ENCODE assay signal across 15 cellular contexts in the genomic region with DNA sequence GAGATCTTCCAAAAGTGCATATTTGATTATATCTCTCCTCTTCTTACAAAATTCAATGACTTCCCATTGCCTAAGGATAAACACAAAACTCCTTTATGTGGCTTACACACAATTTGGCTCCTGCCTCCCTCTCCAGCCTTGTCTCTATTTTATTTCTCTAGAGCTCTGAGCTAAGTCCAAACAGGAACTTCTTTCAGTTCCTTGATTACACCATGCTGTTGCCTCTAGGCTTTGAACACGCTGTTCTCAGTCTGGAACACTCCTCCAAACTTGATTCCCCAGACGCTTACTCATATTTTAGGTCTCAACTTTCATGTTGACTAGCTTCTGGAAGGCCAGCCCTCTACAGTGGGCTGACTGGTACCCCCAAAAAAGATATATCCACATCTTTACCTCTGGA.
DNase-seq lines count a peak whose midpoint lies in the region; ATAC-seq and FAIRE-seq lines count a peak whose summit lies in the region.
"Had no signal": no experiment of that assay in that cellular context is flagged by ENCODE, and none has a peak within 500 bp of the region (broad histone marks: within the 10 kb centered on the region; RNA-seq: fewer than 3 reads in every experiment).

No MANE protein-coding gene starts in this region.

- no peak for ATAC-seq in activated T-cell treated with anti-CD3 and anti-CD28 coated beads, Interleukin-2, amount 50 U/mL, for 4 hours
- no peak for ATAC-seq in HG03280 (IDR thresholded peaks at IDR 0.05; ENCODE audit: unreplicated experiment)
- ATAC-seq: activated CD8-positive, alpha-beta T cell treated with anti-CD3 and anti-CD28 coated beads for 36 hours; right lobe of liver had no signal

- DNase-seq in amniotic epithelial cell (ENCODE audit: low read depth) = peak; percentile 87
- peak; percentile 60 for DNase-seq in fibroblast of the conjunctiva (ENCODE audit: low read depth)
- DNase-seq in pons (ENCODE audit: low spot score) = peak; percentile 8
- no peak for DNase-seq in urothelium cell line (ENCODE audit: low spot score)
- DNase-seq in activated T-cell treated with anti-CD3 and anti-CD28 coated beads, Interleukin-2, amount 50 U/mL, for 4 hours = no peak
- DNase-seq in SK-N-DZ (ENCODE audit: low spot score) = no peak
- DNase-seq: activated CD8-positive, alpha-beta T cell treated with anti-CD3 and anti-CD28 coated beads for 36 hours; Caco-2; naive B cell; NCI-H1417; NCI-H510A treated with DMSO at 0.1 percent for 48 hours; right lobe of liver; substantia nigra had no signal

- FAIRE-seq in urothelium cell line (lab: Jason Lieb, UNC) = no peak

- H3K4me1 Mint-ChIP-seq in activated T-cell treated with anti-CD3 and anti-CD28 coated beads, Interleukin-2, amount 50 U/mL, for 4 hours (ENCODE audit: low read depth) = peaks cover 11% of the 10 kb centered on the region

- no peaks in the 10 kb centered on the region for H3K9me3 Mint-ChIP-seq in activated T-cell treated with anti-CD3 and anti-CD28 coated beads, Interleukin-2, amount 50 U/mL, for 4 hours
- H3K9me3 Mint-ChIP-seq: activated CD8-positive, alpha-beta T cell treated with anti-CD3 and anti-CD28 coated beads for 36 hours; naive B cell had no signal

- peaks cover 15% of the 10 kb centered on the region for H3K4me1 ChIP-seq in ACC112 (ENCODE audit: control insufficient read depth, insufficient read depth, low read length, unreplicated experiment)
- H3K4me1 ChIP-seq: Caco-2, right lobe of liver had no signal

- H2AFZ ChIP-seq in ACC112 (ENCODE audit: low read length, unreplicated experiment) = peak overlapping the region; percentile 32

- H3K4me3 Mint-ChIP-seq in activated T-cell treated with anti-CD3 and anti-CD28 coated beads, Interleukin-2, amount 50 U/mL, for 4 hours = no peak overlapping the region
- H3K4me3 Mint-ChIP-seq: activated CD8-positive, alpha-beta T cell treated with anti-CD3 and anti-CD28 coated beads for 36 hours; naive B cell had no signal

- no peaks in the 10 kb centered on the region for H3K79me2 ChIP-seq in ACC112 (ENCODE audit: control insufficient read depth, insufficient read depth, low read length, unreplicated experiment)

- no peak overlapping the region for H3K4me3 ChIP-seq in ACC112 (ENCODE audit: low read depth, low read length)
- H3K4me3 ChIP-seq: right lobe of liver had no signal

- H3K27me3 Mint-ChIP-seq in activated T-cell treated with anti-CD3 and anti-CD28 coated beads, Interleukin-2, amount 50 U/mL, for 4 hours (ENCODE audit: low read depth) = peaks cover 4% of the 10 kb centered on the region

- H3K27ac ChIP-seq in ACC112 (ENCODE audit: low read depth, low read length) = peak overlapping the region; percentile 33
- H3K27ac ChIP-seq: right lobe of liver had no signal

- H3K36me3 Mint-ChIP-seq in activated T-cell treated with anti-CD3 and anti-CD28 coated beads, Interleukin-2, amount 50 U/mL, for 4 hours (ENCODE audit: insufficient read depth) = no peaks in the 10 kb centered on the region
- H3K36me3 Mint-ChIP-seq: naive B cell had no signal

- no peaks in the 10 kb centered on the region for H3K27me3 ChIP-seq in ACC112 (ENCODE audit: insufficient read depth, low read length)
- H3K27me3 ChIP-seq: right lobe of liver had no signal

- no peaks in the 10 kb centered on the region for H3K36me3 ChIP-seq in ACC112 (ENCODE audit: insufficient read depth, low read length)
- H3K36me3 ChIP-seq: right lobe of liver had no signal

Comparison
In these comparisons a context has a peak if more than half of its experiments do, and no peak if none do; other contexts are left out.
1. DNase-seq: peak in amniotic epithelial cell (single experiment), fibroblast of the conjunctiva (single experiment) and pons (single experiment); none in urothelium cell line (single experiment), activated T-cell treated with anti-CD3 and anti-CD28 coated beads, Interleukin-2, amount 50 U/mL, for 4 hours (single experiment) and SK-N-DZ (single experiment).